ENCODE assay signal across 12 cellular contexts in the genomic region with DNA sequence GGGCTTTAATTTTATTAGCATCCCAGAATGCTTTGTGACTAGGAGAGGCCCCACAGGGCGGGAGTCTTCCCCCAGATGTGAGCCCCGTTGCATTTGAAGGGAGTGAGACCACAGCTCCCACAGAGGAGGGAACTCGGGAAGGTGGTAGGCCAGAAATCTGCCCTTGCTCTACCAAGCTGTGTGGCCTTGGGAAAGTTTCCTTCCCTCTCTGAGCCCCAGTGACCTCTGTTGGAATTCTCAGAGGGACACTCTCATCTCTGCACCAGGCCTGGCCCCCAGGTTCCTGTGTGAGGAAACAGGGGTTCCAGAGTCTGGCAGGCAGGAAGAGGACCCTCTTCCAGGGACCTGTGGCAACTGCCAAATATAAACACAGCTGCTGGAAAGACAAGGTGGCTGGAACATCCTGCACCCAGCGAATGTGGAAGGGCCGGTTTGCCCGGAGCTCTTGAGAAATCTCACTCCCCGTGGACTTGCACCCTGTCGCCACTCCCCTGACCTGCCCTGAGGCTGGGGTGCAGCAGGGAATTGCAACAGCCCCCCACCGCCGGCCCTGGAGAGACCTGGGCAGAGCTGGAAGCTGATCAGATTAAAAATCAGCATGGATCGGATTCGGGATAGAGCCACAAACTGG. TPM values are rescaled to one million over a fixed set of nuclear protein-coding genes. Genes with fewer than 3 reads are reported as not detected.
DNase-seq lines count a peak whose midpoint lies in the region; ATAC-seq and TF ChIP-seq lines count a peak whose summit lies in the region.
"Had no signal": no experiment of that assay in that cellular context is flagged by ENCODE, and none has a peak within 500 bp of the region (broad histone marks: within the 10 kb centered on the region; RNA-seq: fewer than 3 reads in every experiment).

No MANE protein-coding gene starts in this region.

- peaks cover 3% of the 10 kb centered on the region for H3K9me3 Mint-ChIP-seq in Calu3 (ENCODE audit: low read depth, unreplicated experiment)

- H3K27me3 Mint-ChIP-seq in Calu3 (ENCODE audit: unreplicated experiment), result no peaks in the 10 kb centered on the region

- DNase-seq in Calu3 (peak; percentile 62), RWPE1 (ENCODE audit: low spot score) (no peak), fibroblast of mammary gland (ENCODE audit: low read depth) (peak; percentile 32), prostate gland (ENCODE audit: low spot score) (peak; percentile 82), HPDE6-E6E7 (ENCODE audit: extremely low spot score) (no peak), SW480 (ENCODE audit: low spot score) (no peak), colonic mucosa (no peak)
- DNase-seq: activated CD8-positive, alpha-beta memory T cell treated with anti-CD3 and anti-CD28 coated beads for 24 hours; activated effector memory CD4-positive, alpha-beta T cell treated with anti-CD3 and anti-CD28 coated beads, Interleukin-2, amount 50 U/mL, for 16 hours; AML-193; occipital lobe had no signal

- H3K4me1 Mint-ChIP-seq in Calu3 (ENCODE audit: low read depth, unreplicated experiment), result peaks cover 32% of the 10 kb centered on the region

- TF ChIP-seq CTCF in Calu3 (IDR thresholded peaks at IDR 0.05; ENCODE audit: unreplicated experiment) (no peak), RWPE1 (conservative IDR thresholded peaks at IDR 0.05; ENCODE audit: low read depth) (no peak), fibroblast of mammary gland (conservative IDR thresholded peaks at IDR 0.05; ENCODE audit: control insufficient read depth, insufficient read depth, low read depth, low read length) (no peak), prostate gland (IDR thresholded peaks at IDR 0.05) (no peak), colonic mucosa (IDR thresholded peaks at IDR 0.05) (no peak)

- BruUV-seq in Calu3 (replicated peaks; lab: Mats Ljungman, UMichigan), result no TSS peak

- POLR2A ChIA-PET in RWPE1 (lab: Yijun Ruan, JAX; ENCODE audit: low non-redundant PET), result interaction anchor here (2.6 kb wide), 1 partner anchor 52 kb away, joined by 13 read pairs; the partner anchor contains the start of gene GADD45B

- no peak overlapping the region for H3K4me3 Mint-ChIP-seq in Calu3 (ENCODE audit: low read depth, unreplicated experiment)

- H3K27me3 ChIP-seq in prostate gland (replicated peaks; ENCODE audit: insufficient read depth) (no peaks in the 10 kb centered on the region), colonic mucosa (no peaks in the 10 kb centered on the region)

- H3K9me3 ChIP-seq in prostate gland (no peaks in the 10 kb centered on the region), colonic mucosa (no peaks in the 10 kb centered on the region)

- intact Hi-C loops in Calu3 (cut with micrococcal nuclease; ENCODE audit: unreplicated experiment) (no loop called here), prostate gland (cut with DNase I) (no loop called here), colonic mucosa (cut with DNase I) (no loop called here)

- CTCF ChIA-PET in Calu3 (lab: Charles Lee), result interaction anchor here (0.7 to 1.6 kb wide), 6 partner anchors 12 to 96 kb away, joined by 3 to 5 read pairs (median 3); partner anchors contain the start of gene GADD45B
- CTCF ChIA-PET in RWPE1 (lab: Yijun Ruan, JAX), result interaction anchor here (0.7 to 1.7 kb wide), 3 partner anchors 50 to 52 kb away, joined by 4 to 7 read pairs (median 4); no protein-coding TSS in a partner anchor

- TF ChIP-seq POLR2A in prostate gland (IDR thresholded peaks at IDR 0.05), result no peak

- H3K9ac ChIP-seq in colonic mucosa (ENCODE audit: low read depth in 2 of 2, low read length in 2 of 2), result no peak overlapping the region

- no peak overlapping the region for H3K4me3 ChIP-seq in fibroblast of mammary gland (ENCODE audit: control insufficient read depth, low read depth, low read length)
- no peak overlapping the region for H3K4me3 ChIP-seq in prostate gland
- H3K4me3 ChIP-seq in colonic mucosa, result no peak overlapping the region

- WGBS in prostate gland, result 44% methylated on average over 12 of the region's 12 CpGs

- ATAC-seq in GM21423 (IDR thresholded peaks at IDR 0.05; ENCODE audit: unreplicated experiment), result no peak

- H3K36me3 ChIP-seq in prostate gland, result no peaks in the 10 kb centered on the region
- no peaks in the 10 kb centered on the region for H3K36me3 ChIP-seq in colonic mucosa

- H3K27ac Mint-ChIP-seq in Calu3 (ENCODE audit: unreplicated experiment), result peak overlapping the region; percentile 66

- H3K36me3 Mint-ChIP-seq in Calu3 (ENCODE audit: insufficient read depth, unreplicated experiment), result peaks cover 6% of the 10 kb centered on the region

- peaks cover 13% of the 10 kb centered on the region for H3K4me1 ChIP-seq in prostate gland (replicated peaks)
- H3K4me1 ChIP-seq in colonic mucosa, result no peaks in the 10 kb centered on the region

- peak overlapping the region; percentile 77 for H3K27ac ChIP-seq in RWPE1
- peak overlapping the region; percentile 78 to 79 for H3K27ac ChIP-seq in prostate gland
- H3K27ac ChIP-seq in colonic mucosa, result no peak overlapping the region

RNA-seq across cellular contexts. Expression of gene GADD45B, which starts 52.7 kb away (rescaled TPM):
- total RNA-seq in Calu3 (2022), result 26.3 and 36.5 TPM in 2 replicates
- total RNA-seq in prostate gland, result 10 to 100 TPM; 90.7 to 94.6 TPM
- 10 to 100 TPM; 17.5 to 21.6 TPM for total RNA-seq in colonic mucosa

Comparison
In these comparisons a context has a peak if more than half of its experiments do, and no peak if none do; other contexts are left out.
1. DNase-seq: peak in Calu3 (single experiment), fibroblast of mammary gland (single experiment) and prostate gland (single experiment); none in RWPE1 (single experiment), HPDE6-E6E7 (single experiment), SW480 (single experiment) and colonic mucosa (single experiment).